In the genomic region with DNA sequence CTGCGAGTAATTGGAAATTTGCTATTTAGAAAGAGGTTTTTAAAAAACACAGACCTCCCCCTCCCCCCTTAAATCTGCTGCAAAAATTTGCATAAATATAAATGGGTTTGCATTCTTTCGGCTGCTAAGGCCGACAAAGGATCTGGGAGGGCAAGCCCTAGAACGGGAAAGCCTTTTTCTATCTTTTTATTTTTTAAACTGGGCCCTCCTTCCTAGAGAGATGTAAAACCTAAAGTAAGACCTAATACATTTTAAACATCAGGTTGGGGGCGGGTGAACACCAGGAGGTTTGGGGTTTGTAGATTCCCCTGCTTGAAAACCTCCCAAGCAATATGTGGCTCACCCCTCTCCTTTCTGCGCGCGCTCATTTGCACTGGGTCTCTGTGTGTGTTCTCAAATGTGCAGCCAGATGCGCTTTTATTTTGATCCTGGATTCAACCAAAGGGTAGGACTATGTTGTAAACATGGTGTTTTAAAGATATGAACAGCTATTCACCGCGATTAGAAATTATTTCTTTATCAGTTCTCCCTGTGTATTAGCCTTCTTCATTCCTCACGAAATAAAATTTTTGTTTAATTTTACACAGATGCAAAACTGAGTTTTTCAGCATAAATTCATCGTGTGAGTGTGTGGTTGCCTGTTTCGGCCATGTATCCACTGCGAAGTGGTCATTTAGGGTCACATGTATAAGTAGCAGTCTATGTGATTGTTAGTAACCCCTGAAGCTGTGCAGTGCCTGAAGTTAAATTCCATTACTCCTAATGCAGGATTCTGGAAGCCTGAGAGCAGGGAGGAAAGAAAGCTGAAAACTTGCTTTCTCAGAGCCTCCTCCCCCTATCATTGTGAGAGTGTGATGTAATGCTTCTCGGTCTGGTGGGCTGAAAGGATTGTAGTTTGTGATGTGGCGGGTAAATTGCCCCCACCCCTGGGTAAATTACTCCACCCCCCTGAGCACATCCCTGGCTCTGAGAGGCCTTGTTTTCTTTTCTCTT, we compare ENCODE assay signal across 8 cellular contexts. TPM values are rescaled to one million over a fixed set of nuclear protein-coding genes. Genes with fewer than 3 reads are reported as not detected.
DNase-seq lines count a peak whose midpoint lies in the region; ATAC-seq, FAIRE-seq and TF ChIP-seq lines count a peak whose summit lies in the region.

No MANE protein-coding gene starts in this region.

- H3K4me1 Mint-ChIP-seq in CD8-positive, alpha-beta T cell (ENCODE audit: low read depth) = peaks cover 67% of the 10 kb centered on the region

- 1 to 2% (median 2%) methylated on average over 17 of the region's 17 CpGs for WGBS in spleen, 5 donors

- FAIRE-seq in kidney (lab: Jason Lieb, UNC) = no peak

- TF ChIP-seq POLR2A in spleen (IDR thresholded peaks at IDR 0.05) = no peak

- no peak for TF ChIP-seq CTCF in CD8-positive, alpha-beta T cell (IDR thresholded peaks at IDR 0.05)
- TF ChIP-seq CTCF in cardiac fibroblast (IDR thresholded peaks at IDR 0.05; ENCODE audit: low read depth, low read length) (no peak), kidney (IDR thresholded peaks at IDR 0.05; ENCODE audit: borderline replicate concordance, extremely low read depth, insufficient read depth) (no peak), spleen (IDR thresholded peaks at IDR 0.05 in 8 of 11, conservative IDR thresholded peaks at IDR 0.05 in 3 of 11) (no peak)

- peak overlapping the region; percentile 82 for H3K4me3 Mint-ChIP-seq in CD8-positive, alpha-beta T cell

- H3K9me3 ChIP-seq in CD8-positive, alpha-beta T cell (ENCODE audit: low read length) = no peaks in the 10 kb centered on the region
- H3K9me3 ChIP-seq in HUES48 (ENCODE audit: control insufficient read depth, insufficient read depth, low read length) (no peaks in the 10 kb centered on the region), kidney (ENCODE audit: control insufficient read depth in 1 of 2, low read length in 2 of 2) (no peaks in the 10 kb centered on the region), spleen (no peaks in the 10 kb centered on the region)

- peak overlapping the region; percentile 60 for H3K27ac ChIP-seq in CD8-positive, alpha-beta T cell (ENCODE audit: low read depth, low read length)
- H3K27ac ChIP-seq in HUES48 (ENCODE audit: low read depth, low read length) (peak overlapping the region; percentile 98), kidney (ENCODE audit: low read depth in 2 of 2, low read length in 2 of 2) (peak overlapping the region; percentile 60 to 85), spleen (peak overlapping the region; percentile 63 to 89 (median 85))

- no peaks in the 10 kb centered on the region for H3K27me3 ChIP-seq in CD8-positive, alpha-beta T cell (ENCODE audit: insufficient read depth, low read length)
- H3K27me3 ChIP-seq in HUES48 (ENCODE audit: control insufficient read depth, insufficient read depth, low read length) (no peaks in the 10 kb centered on the region), spleen (replicated peaks in 1 of 7) (no peaks in the 10 kb centered on the region)

- H3K36me3 ChIP-seq in CD8-positive, alpha-beta T cell (ENCODE audit: insufficient read depth, low read length) = no peaks in the 10 kb centered on the region
- H3K36me3 ChIP-seq in HUES48 (ENCODE audit: control insufficient read depth, insufficient read depth, low read length) (no peaks in the 10 kb centered on the region), kidney (ENCODE audit: control insufficient read depth in 1 of 2, insufficient read depth in 2 of 2, low read length in 2 of 2) (no peaks in the 10 kb centered on the region), spleen (no peaks in the 10 kb centered on the region)

- intact Hi-C loops in CD8-positive, alpha-beta T cell (cut with DNase I, micrococcal nuclease) = loop anchor here (1.0 to 10.0 kb wide), 9 partner anchors 40 to 646 kb away; a partner anchor contains a TSS
- intact Hi-C loops in kidney (cut with DNase I) = no loop called here
- intact Hi-C loops in spleen (cut with DNase I; ENCODE audit: low total_unique reads) = loop anchor here (5.0 to 10.0 kb wide), 2 partner anchors 131 to 166 kb away; a partner anchor contains a TSS

- H3K4me1 ChIP-seq in CD8-positive, alpha-beta T cell (ENCODE audit: insufficient read depth, low read length) = peaks cover 59% of the 10 kb centered on the region
- H3K4me1 ChIP-seq in HUES48 (ENCODE audit: control insufficient read depth, insufficient read depth, low read length) = peaks cover 55% of the 10 kb centered on the region
- peaks cover 19 to 34% of the 10 kb centered on the region in 2 donors for H3K4me1 ChIP-seq in kidney (ENCODE audit: control insufficient read depth in 1 of 2, insufficient read depth in 1 of 2, low read depth in 1 of 2, low read length in 2 of 2)
- H3K4me1 ChIP-seq in spleen = peaks cover 29 to 86% (median 72%) of the 10 kb centered on the region in 6 donors

- POLR2A ChIA-PET in CD8-positive, alpha-beta T cell (lab: Charles Lee) = interaction anchor here (0.6 to 6.3 kb wide), 12 partner anchors 13 to 934 kb away, joined by 3 to 45 read pairs (median 3); a partner anchor contains a TSS

- H3K9ac ChIP-seq in HUES48 (ENCODE audit: low read depth, low read length) = peak overlapping the region; percentile 99
- H3K9ac ChIP-seq in kidney (ENCODE audit: low read length in 2 of 2) = peak overlapping the region; percentile 42 to 85

- peaks cover 2% of the 10 kb centered on the region for H3K36me3 Mint-ChIP-seq in CD8-positive, alpha-beta T cell

- no peaks in the 10 kb centered on the region for H3K9me3 Mint-ChIP-seq in CD8-positive, alpha-beta T cell

- peak; percentile 24 for ATAC-seq in CD8-positive, alpha-beta T cell
- ATAC-seq in GM21381 (IDR thresholded peaks at IDR 0.05; ENCODE audit: unreplicated experiment) (no peak), GM19328 (IDR thresholded peaks at IDR 0.05; ENCODE audit: unreplicated experiment) (no peak)

- H3K4me3 ChIP-seq in CD8-positive, alpha-beta T cell (ENCODE audit: low read depth, low read length) = peak overlapping the region; percentile 59
- H3K4me3 ChIP-seq in HUES48 (ENCODE audit: low read depth, low read length) (peak overlapping the region; percentile 92), cardiac fibroblast (replicated peaks in 1 of 2; ENCODE audit: low read depth in 2 of 2, low read length in 2 of 2) (peak overlapping the region; percentile 67 to 75), kidney (ENCODE audit: low read length in 2 of 2) (peak overlapping the region; percentile 89 to 90), spleen (peak overlapping the region; percentile 52 to 86 (median 64))

- CTCF ChIA-PET in CD8-positive, alpha-beta T cell (lab: Charles Lee) = interaction anchor here (0.9 to 3.3 kb wide), 5 partner anchors 14 to 644 kb away, joined by 3 to 16 read pairs (median 3); no protein-coding TSS in a partner anchor

- H3K27me3 Mint-ChIP-seq in CD8-positive, alpha-beta T cell (ENCODE audit: low read depth) = no peaks in the 10 kb centered on the region

- peak overlapping the region; percentile 83 for H3K27ac Mint-ChIP-seq in CD8-positive, alpha-beta T cell

- DNase-seq in CD8-positive, alpha-beta T cell = peak in 3 of 7 experiments; percentile 48 to 55 (median 48)
- DNase-seq in SK-MEL-5 (ENCODE audit: low read depth, low spot score) (peak; percentile 50), cardiac fibroblast (ENCODE audit: low read depth in 2 of 2) (peak; percentile 53 to 55), kidney (no peak), spleen (peak; percentile 77)

- in situ Hi-C loops in SK-MEL-5 (cut with HindIII; ENCODE audit: low pct_unique_long_range_greater_than_20kb, low sequenced_read_pairs) = loop anchor here (25.0 kb wide), 1 partner anchor 116 kb away; no protein-coding TSS in a partner anchor

RNA-seq across cellular contexts. Expression of a gene that starts 1.0 kb away (rescaled TPM):
- total RNA-seq in CD8-positive, alpha-beta T cell = 100 to 1,000 TPM in 1 of 2 experiments, 10 to 100 TPM in 1; 85.3 to 106 TPM
- 27.2 and 27.9 TPM in 2 replicates for total RNA-seq in SK-MEL-5 (2014; rRNA removed; shearing (Covaris generic))
- polyA plus RNA-seq in SK-MEL-5 (2015; cell fraction: cytosol; rRNA removed) = 9.6 and 10.9 TPM in 2 replicates
- polyA plus RNA-seq in SK-MEL-5 (2015; cell fraction: nucleus; rRNA removed) = 10.3 and 11.8 TPM in 2 replicates
- total RNA-seq in kidney (63.2 TPM), spleen (100 to 1,000 TPM in 4 of 7 donors, 10 to 100 TPM in 3; 85.1 to 221 (median 103) TPM)
- polyA plus RNA-seq in kidney (ENCODE audit: insufficient read depth, low read depth, low replicate concordance) (2.7 TPM), spleen (10 to 100 TPM in 1 of 3 donors, 1 to 10 TPM in 2; 1.2 to 17.7 (median 1.7) TPM)
